In the genomic region with DNA sequence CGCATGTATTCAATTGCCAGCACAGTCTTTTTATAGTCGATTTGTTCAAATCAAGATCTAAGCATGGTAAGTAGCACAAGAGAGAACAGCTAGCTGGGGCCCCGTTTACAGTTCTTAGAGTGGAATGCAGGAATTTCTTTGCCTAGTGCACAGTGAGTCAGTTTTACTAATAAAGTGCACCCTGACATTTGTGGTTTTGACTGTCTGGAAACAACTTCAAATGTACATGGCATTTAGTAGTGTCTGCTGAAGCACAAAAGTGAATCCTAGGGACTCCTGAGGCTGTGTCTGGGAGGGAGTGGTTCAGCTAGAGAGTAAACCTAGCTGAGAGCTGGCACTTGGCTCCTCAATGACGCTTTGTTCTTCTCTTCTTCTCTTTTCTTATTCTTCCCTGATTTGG, we compare ENCODE assay signal across 10 cellular contexts.
A peak's percentile ranks its signal among the peaks of the same experiment; 100 is the strongest.
DNase-seq lines count a peak whose midpoint lies in the region; ATAC-seq and TF ChIP-seq lines count a peak whose summit lies in the region.
"Had no signal": no experiment of that assay in that cellular context is flagged by ENCODE, and none has a peak within 500 bp of the region (broad histone marks: within the 10 kb centered on the region; RNA-seq: fewer than 3 reads in every experiment).

No MANE protein-coding gene starts in this region.

- no peak overlapping the region for H3K4me3 ChIP-seq in AG04449 (ENCODE audit: low read depth, low read length)
- H3K4me3 ChIP-seq: tibial artery had no signal

- POLR2A ChIA-PET in AG04449 (lab: Yijun Ruan, JAX), result interaction anchor here (0.6 to 1.8 kb wide), 5 partner anchors 91 to 445 kb away, joined by 3 to 9 read pairs (median 4); partner anchors contain the start of gene FRMD6

- ATAC-seq in HG03354 (IDR thresholded peaks at IDR 0.05; ENCODE audit: poor library complexity, severe bottlenecking, unreplicated experiment), result no peak

- CTCF ChIA-PET in AG04449 (lab: Yijun Ruan, JAX), result interaction anchor here (0.7 to 1.6 kb wide), 4 partner anchors 12 to 475 kb away, joined by 3 to 6 read pairs (median 3); no protein-coding TSS in a partner anchor

- DNase-seq in AG04449 (ENCODE audit: low read depth, low spot score), result peak; percentile 94
- DNase-seq in HK-2 (ENCODE audit: unreplicated experiment), result peak; percentile 50
- peak; percentile 93 for DNase-seq in astrocyte of the hippocampus (ENCODE audit: low read depth, low spot score)
- DNase-seq in iris pigment epithelial cell (ENCODE audit: low read depth), result peak; percentile 98
- no peak for DNase-seq in OCI-M1 (lab: John Stamatoyannopoulos, UW)
- no peak for DNase-seq in SIG-M5 (lab: John Stamatoyannopoulos, UW)
- DNase-seq in GM20000 (ENCODE audit: low spot score), result no peak
- DNase-seq: activated T-cell treated with anti-CD3 and anti-CD28 coated beads, Interleukin-2, amount 50 U/mL, for 24 hours; tibial artery had no signal

- TF ChIP-seq CTCF in AG04449 (IDR thresholded peaks at IDR 0.05; ENCODE audit: insufficient read depth, low read length, missing control alignments) (no peak), GM20000 (IDR thresholded peaks at IDR 0.05; ENCODE audit: extremely low read depth, missing control alignments) (no peak)

Comparison
In these comparisons a context has a peak if more than half of its experiments do, and no peak if none do; other contexts are left out.
1. DNase-seq: peak in AG04449 (single experiment), HK-2 (single experiment), astrocyte of the hippocampus (single experiment) and iris pigment epithelial cell (single experiment); none in OCI-M1 (single experiment), SIG-M5 (single experiment) and GM20000 (single experiment).